ENCODE assay signal across 8 cellular contexts in genomic region chr15:92884813-92885461, GRCh38. TPM values are rescaled to one million over a fixed set of nuclear protein-coding genes. Genes with fewer than 3 reads are reported as not detected.
DNase-seq lines count a peak whose midpoint lies in the region; ATAC-seq and TF ChIP-seq lines count a peak whose summit lies in the region.

No MANE protein-coding gene starts in this region.

- H3K4me3 ChIP-seq in SK-N-MC: peak overlapping the region; percentile 83
- H3K4me3 ChIP-seq in fibroblast of lung (replicated peaks in 1 of 4; ENCODE audit: control extremely low read depth in 1 of 4, insufficient read depth in 1 of 4, low read depth in 3 of 4, low read length in 4 of 4): peak overlapping the region; percentile 68 to 88 (median 78)

- H3K36me3 ChIP-seq in SK-N-MC (ENCODE audit: insufficient read depth, low read length): peaks cover 61% of the 10 kb centered on the region
- peaks cover 4% of the 10 kb centered on the region for H3K36me3 ChIP-seq in fibroblast of lung (ENCODE audit: control insufficient read depth, insufficient read depth, low read length)

- H3K9me3 ChIP-seq in SK-N-MC (ENCODE audit: low read depth, low read length) (no peaks in the 10 kb centered on the region), fibroblast of lung (ENCODE audit: control insufficient read depth, insufficient read depth, low read depth, low read length) (no peaks in the 10 kb centered on the region)

- no peak for TF ChIP-seq CTCF in fibroblast of lung (conservative IDR thresholded peaks at IDR 0.05 in 1 of 2, IDR thresholded peaks at IDR 0.05 in 1 of 2; ENCODE audit: low read depth in 1 of 2, low read length in 2 of 2)

- peak overlapping the region; percentile 89 for H3K4me2 ChIP-seq in fibroblast of lung (ENCODE audit: extremely low read depth, insufficient read depth, low read length)

- DNase-seq in NOMO-1 treated with DMSO at 0.1 percent for 48 hours (lab: John Stamatoyannopoulos, UW; ENCODE audit: unreplicated experiment) (peak; percentile 53), NOMO-1 treated with dmso at 0.1 percent for 144 hours (lab: John Stamatoyannopoulos, UW; ENCODE audit: unreplicated experiment) (no peak), SK-N-MC (ENCODE audit: low read depth, low spot score) (no peak), fibroblast of lung (ENCODE audit: low read depth in 2 of 2) (peak in 1 of 2 donors; percentile 45), retina (peak; percentile 24), T1000 (lab: John Stamatoyannopoulos, UW) (no peak)

- H3K27ac ChIP-seq in SK-N-MC: peak overlapping the region; percentile 92
- peak overlapping the region; percentile 89 for H3K27ac ChIP-seq in fibroblast of lung (ENCODE audit: insufficient read depth, low read length)

- ATAC-seq in HG02970 (IDR thresholded peaks at IDR 0.05; ENCODE audit: low FRiP score, unreplicated experiment) (no peak), HG03457 (IDR thresholded peaks at IDR 0.05; ENCODE audit: unreplicated experiment) (no peak)

- H3K27me3 ChIP-seq in fibroblast of lung (ENCODE audit: control insufficient read depth, insufficient read depth, low read length): no peaks in the 10 kb centered on the region

- H4K20me1 ChIP-seq in fibroblast of lung (ENCODE audit: control insufficient read depth, extremely low read depth, insufficient read depth, low read length): no peaks in the 10 kb centered on the region

- H3K4me1 ChIP-seq in fibroblast of lung (ENCODE audit: control insufficient read depth, extremely low read depth, insufficient read depth, low read length): peaks cover 4% of the 10 kb centered on the region

- H3K9ac ChIP-seq in SK-N-MC (ENCODE audit: insufficient read length) (peak overlapping the region; percentile 99), fibroblast of lung (ENCODE audit: insufficient read depth, low read length) (peak overlapping the region; percentile 99)

- no peak overlapping the region for H2AFZ ChIP-seq in fibroblast of lung (ENCODE audit: low read length)

- H3K79me2 ChIP-seq in fibroblast of lung (ENCODE audit: control insufficient read depth, insufficient read depth, low read length): peaks cover 73% of the 10 kb centered on the region

RNA-seq across cellular contexts. Expression of gene CHD2, which starts 15.2 kb away (rescaled TPM):
- 77.8 and 92.5 TPM in 2 replicates for total RNA-seq in fibroblast of lung
- 36.5 and 41.3 TPM in 2 replicates for polyA plus RNA-seq in fibroblast of lung
- 29.4 and 35.1 TPM in 2 replicates for polyA plus RNA-seq in fibroblast of lung (2012)
- polyA minus RNA-seq in fibroblast of lung (ENCODE audit: low replicate concordance): 33.6 and 46.0 TPM in 2 replicates

Comparison
In these comparisons a context has a peak if more than half of its experiments do, and no peak if none do; other contexts are left out.
1. DNase-seq: peak in NOMO-1 treated with DMSO at 0.1 percent for 48 hours (single experiment) and retina (single experiment); none in NOMO-1 treated with dmso at 0.1 percent for 144 hours (single experiment), SK-N-MC (single experiment) and T1000 (single experiment).